In the genomic region with DNA sequence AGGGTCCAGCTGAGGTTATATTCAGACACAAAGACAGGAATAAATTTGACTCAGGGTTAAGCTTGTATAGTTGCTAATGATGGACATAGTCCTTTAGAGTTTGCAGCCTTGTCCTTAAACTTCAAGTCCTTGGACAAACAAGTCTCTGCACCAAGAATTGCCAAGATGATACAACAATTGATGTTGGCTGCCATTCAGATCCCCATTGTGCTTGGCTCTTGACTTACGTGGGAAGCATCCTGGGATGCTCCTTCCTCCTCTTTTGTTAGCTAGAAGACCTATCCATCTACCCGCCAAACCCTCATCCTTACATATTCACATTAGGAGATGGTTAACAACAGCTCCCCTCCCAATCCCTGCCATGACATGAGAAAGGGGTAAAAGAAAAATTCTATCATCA, we compare ENCODE assay signal across 1 cellular context.
TF ChIP-seq lines count a peak whose summit lies in the region.

No MANE protein-coding gene starts in this region.

TF ChIP-seq in IMR-90, 13 proteins besides CTCF, POLR2A, EP300 and RAD21 (continued from another document):
- TF ChIP-seq CHD1 (IDR thresholded peaks at IDR 0.05; ENCODE audit: low read depth, low read length), result no peak
TF ChIP-seq in IMR-90: peak in this region for 0.
